In genomic region chr9:89698606-89699005, GRCh38 we compare ENCODE assay signal across 1 cellular context.
TF ChIP-seq lines count a peak whose summit lies in the region.

No MANE protein-coding gene starts in this region.

TF ChIP-seq in H1, 55 proteins besides CTCF, POLR2A, EP300 and RAD21:
- TF ChIP-seq SRF (IDR thresholded peaks at IDR 0.05; ENCODE audit: low read depth, low read length) (no peak), SIRT6 (IDR thresholded peaks at IDR 0.05; ENCODE audit: low read length) (no peak), CTBP2 (IDR thresholded peaks at IDR 0.05; ENCODE audit: borderline replicate concordance, insufficient read depth, insufficient read length, low read length) (no peak), CHD1 (IDR thresholded peaks at IDR 0.05; ENCODE audit: low read depth, low read length) (no peak)
